In the genomic region with DNA sequence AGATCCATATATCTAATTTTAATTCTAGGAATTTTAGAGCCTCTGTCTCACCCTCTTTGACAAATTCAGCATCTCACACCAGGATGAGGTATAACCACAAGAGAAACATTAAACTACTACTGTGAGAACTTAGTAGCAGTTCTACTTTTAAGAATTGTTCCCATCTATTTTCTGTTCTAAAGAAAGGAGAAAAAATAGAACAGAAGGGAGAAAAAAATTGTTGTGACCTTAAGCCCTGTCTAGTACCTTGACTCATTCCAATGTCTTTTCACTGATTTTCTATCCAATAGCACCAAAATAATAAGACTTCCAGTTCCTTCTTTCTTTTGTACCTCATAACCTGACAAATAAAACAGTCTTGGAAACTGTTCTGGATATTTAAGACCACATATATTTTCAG, we compare ENCODE assay signal across 1 cellular context.
TF ChIP-seq lines count a peak whose summit lies in the region.

No MANE protein-coding gene starts in this region.

TF ChIP-seq in A549, 52 proteins besides CTCF, POLR2A, EP300 and RAD21 (continued from another document):
- TF ChIP-seq HMGXB4 (CRISPR knock-in tag; IDR thresholded peaks at IDR 0.05; ENCODE audit: borderline replicate concordance) (no peak), RARB (CRISPR knock-in tag; IDR thresholded peaks at IDR 0.05) (no peak)
